In the genomic region with DNA sequence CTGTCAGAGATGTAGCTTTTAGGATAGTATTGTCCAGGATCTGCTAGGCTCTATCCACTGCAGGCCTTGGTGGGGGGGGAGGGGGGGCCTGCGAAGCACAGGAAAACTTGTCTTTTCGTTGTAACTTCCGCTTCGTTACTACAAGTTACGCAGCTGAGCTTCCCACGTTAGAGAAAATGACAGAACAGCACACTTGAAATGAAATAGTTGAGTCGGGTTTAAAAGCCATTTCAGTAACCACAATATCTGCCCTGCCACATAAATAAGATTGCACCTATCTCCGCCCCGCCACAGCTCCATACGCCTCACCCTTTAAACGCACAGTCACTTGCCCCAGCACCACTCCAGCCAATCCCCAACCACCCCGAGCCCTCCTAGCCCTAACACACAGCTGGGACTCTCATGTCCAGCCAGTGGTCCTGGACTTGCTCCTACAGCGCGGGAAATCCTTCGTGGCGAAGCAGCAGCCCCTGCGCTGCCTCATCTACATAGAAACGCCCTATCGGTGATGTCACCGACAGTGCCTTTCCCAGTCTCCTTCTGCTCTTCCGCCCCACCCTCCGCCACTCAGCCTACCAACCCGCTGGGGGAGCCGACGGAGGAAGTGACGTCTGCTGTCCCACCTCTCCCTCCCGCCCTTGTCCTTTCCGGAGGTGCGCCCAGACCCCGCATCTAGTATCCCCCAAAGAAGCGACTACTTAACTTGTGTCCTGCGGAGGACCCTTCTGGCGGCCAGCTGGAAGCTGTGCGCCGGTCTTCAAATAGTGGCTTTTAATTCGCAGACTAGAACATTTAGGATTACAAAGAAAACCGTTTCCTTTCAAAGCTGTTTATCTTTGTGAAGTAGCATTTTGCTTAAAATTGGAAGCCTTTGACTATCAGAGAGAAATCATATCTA, we compare ENCODE assay signal across 8 cellular contexts. TPM values are rescaled to one million over a fixed set of nuclear protein-coding genes. Genes with fewer than 3 reads are reported as not detected.
DNase-seq lines count a peak whose midpoint lies in the region; ATAC-seq and TF ChIP-seq lines count a peak whose summit lies in the region.
"Not testable (repeated sequence)": the region's sequence is repeated elsewhere in the genome, so short reads cannot be mapped to it uniquely, and the experiment has no call there.

No MANE protein-coding gene starts in this region.

- CTCF ChIA-PET in Calu3 (lab: Charles Lee), result not testable (repeated sequence)

- H3K27ac Mint-ChIP-seq in Calu3 (ENCODE audit: unreplicated experiment), result peak overlapping the region; percentile 99
- peak overlapping the region; percentile 100 for H3K27ac Mint-ChIP-seq in activated T-helper 2 cell treated with anti-CD3 and anti-CD28 coated beads, Interferon-gamma antibody, Interleukin-2, Interleukin-4, amounts not matched to agents 10 μg/mL and 5 μg/mL and 100 μg/mL, durations not matched to agents 14 hours and 24 hours and 36 hours

- intact Hi-C loops in Calu3 (cut with micrococcal nuclease; ENCODE audit: unreplicated experiment); activated T-helper 2 cell treated with anti-CD3 and anti-CD28 coated beads, Interferon-gamma antibody, Interleukin-2, Interleukin-4, amounts not matched to agents 10 μg/mL and 5 μg/mL and 100 μg/mL, durations not matched to agents 14 hours and 24 hours and 36 hours (cut with micrococcal nuclease): not testable (repeated sequence)

- not testable (repeated sequence) for TF ChIP-seq CTCF in Calu3 (IDR thresholded peaks at IDR 0.05; ENCODE audit: unreplicated experiment)

- DNase-seq in Calu3, result peak; percentile 50
- peak; percentile 64 for DNase-seq in HS-27A (ENCODE audit: low read depth)
- peak; percentile 77 for DNase-seq in activated T-helper 2 cell treated with anti-CD3 and anti-CD28 coated beads, Interferon-gamma antibody, Interleukin-2, Interleukin-4, amounts not matched to agents 10 μg/mL and 5 μg/mL and 100 μg/mL, durations not matched to agents 14 hours and 24 hours and 36 hours (ENCODE audit: low spot score)
- peak; percentile 94 for DNase-seq in fibroblast of gingiva (ENCODE audit: low read depth)
- DNase-seq in mucosa of gallbladder (ENCODE audit: low spot score), result peak; percentile 12
- DNase-seq in stimulated activated CD8-positive, alpha-beta memory T cell treated with anti-CD3 and anti-CD28 coated beads, Interleukin-2, amount 100 ng/mL, for 48 hours (ENCODE audit: low read depth in 2 of 2), result peak; percentile 54 to 58

- peak overlapping the region; percentile 78 for H3K4me3 Mint-ChIP-seq in Calu3 (ENCODE audit: low read depth, unreplicated experiment)
- H3K4me3 Mint-ChIP-seq in activated T-helper 2 cell treated with anti-CD3 and anti-CD28 coated beads, Interferon-gamma antibody, Interleukin-2, Interleukin-4, amounts not matched to agents 10 μg/mL and 5 μg/mL and 100 μg/mL, durations not matched to agents 14 hours and 24 hours and 36 hours (ENCODE audit: low read depth), result peak overlapping the region; percentile 91

- H3K36me3 Mint-ChIP-seq in Calu3 (ENCODE audit: insufficient read depth, unreplicated experiment), result peaks cover 11% of the 10 kb centered on the region
- H3K36me3 Mint-ChIP-seq in activated T-helper 2 cell treated with anti-CD3 and anti-CD28 coated beads, Interferon-gamma antibody, Interleukin-2, Interleukin-4, amounts not matched to agents 10 μg/mL and 5 μg/mL and 100 μg/mL, durations not matched to agents 14 hours and 24 hours and 36 hours (ENCODE audit: low read depth), result not testable (repeated sequence)

- TF ChIP-seq POLR2A in Raji (IDR thresholded peaks at IDR 0.05; ENCODE audit: insufficient read depth, low read depth, low read length), result peak; percentile 89

- not testable (repeated sequence) for H3K4me1 Mint-ChIP-seq in Calu3 (ENCODE audit: low read depth, unreplicated experiment)
- H3K4me1 Mint-ChIP-seq in activated T-helper 2 cell treated with anti-CD3 and anti-CD28 coated beads, Interferon-gamma antibody, Interleukin-2, Interleukin-4, amounts not matched to agents 10 μg/mL and 5 μg/mL and 100 μg/mL, durations not matched to agents 14 hours and 24 hours and 36 hours (ENCODE audit: low read depth), result peaks cover 25% of the 10 kb centered on the region

- ATAC-seq in GM21447 (IDR thresholded peaks at IDR 0.05; ENCODE audit: unreplicated experiment), result peak; percentile 82

- not testable (repeated sequence) for H3K9me3 Mint-ChIP-seq in Calu3 (ENCODE audit: low read depth, unreplicated experiment); activated T-helper 2 cell treated with anti-CD3 and anti-CD28 coated beads, Interferon-gamma antibody, Interleukin-2, Interleukin-4, amounts not matched to agents 10 μg/mL and 5 μg/mL and 100 μg/mL, durations not matched to agents 14 hours and 24 hours and 36 hours

- H3K27me3 Mint-ChIP-seq in Calu3 (ENCODE audit: unreplicated experiment); activated T-helper 2 cell treated with anti-CD3 and anti-CD28 coated beads, Interferon-gamma antibody, Interleukin-2, Interleukin-4, amounts not matched to agents 10 μg/mL and 5 μg/mL and 100 μg/mL, durations not matched to agents 14 hours and 24 hours and 36 hours (ENCODE audit: low read depth): not testable (repeated sequence)

- TSS peak; percentile 100 for BruUV-seq in Calu3 (replicated peaks; lab: Mats Ljungman, UMichigan)

RNA-seq across cellular contexts. Expression of a gene that starts 46.2 kb away (rescaled TPM):
- total RNA-seq in Calu3 (2022) (not detected in 2 replicates), mucosa of gallbladder (not detected)
- total RNA-seq in activated T-helper 2 cell treated with anti-CD3 and anti-CD28 coated beads, Interferon-gamma antibody, Interleukin-2, Interleukin-4, amounts not matched to agents 10 μg/mL and 5 μg/mL and 100 μg/mL, durations not matched to agents 14 hours and 24 hours and 36 hours, result not detected in 2 replicates

Comparison
In these comparisons a context has a peak if more than half of its experiments do, and no peak if none do; other contexts are left out.
1. Peak in every context shown above with its lines: DNase-seq and ATAC-seq.
2. DNase-seq: peak in every context shown above with its lines; median percentile 94 in fibroblast of gingiva; 77 in activated T-helper 2 cell treated with anti-CD3 and anti-CD28 coated beads, Interferon-gamma antibody, Interleukin-2, Interleukin-4, amounts not matched to agents 10 μg/mL and 5 μg/mL and 100 μg/mL, durations not matched to agents 14 hours and 24 hours and 36 hours; 64 in HS-27A; 56 in stimulated activated CD8-positive, alpha-beta memory T cell treated with anti-CD3 and anti-CD28 coated beads, Interleukin-2, amount 100 ng/mL, for 48 hours; 50 in Calu3; 12 in mucosa of gallbladder.